Comparison of ENCODE assay signal across 22 cellular contexts in genomic region chr10:11951695-11952094, GRCh38.
"Had no signal": no experiment of that assay in that cellular context is flagged by ENCODE, and none has a peak within 500 bp of the region (broad histone marks: within the 10 kb centered on the region; RNA-seq: fewer than 3 reads in every experiment).

No MANE protein-coding gene starts in this region.

- ATAC-seq: left cardiac atrium; left lobe of liver; lower lobe of right lung; naive thymus-derived CD8-positive, alpha-beta T cell; right cardiac atrium; stimulated activated effector memory CD8-positive, alpha-beta T cell treated with anti-CD3 and anti-CD28 coated beads, Interleukin-12 subunit alpha, Interleukin-12 subunit beta, amount 100 ng/mL, for 72 hours; stimulated activated naive CD8-positive, alpha-beta T cell treated with anti-CD3 and anti-CD28 coated beads, Interleukin-15, amount 100 ng/mL, for 72 hours had no signal

- H3K79me2 ChIP-seq: parathyroid adenoma had no signal

- H3K4me3 ChIP-seq: lower lobe of right lung, sigmoid colon, spleen, tibial nerve, vagina had no signal

- H3K27me3 ChIP-seq: sigmoid colon, spleen, tibial nerve, vagina had no signal

- H3K27ac ChIP-seq: lower lobe of right lung, parathyroid adenoma, sigmoid colon, spleen, tibial nerve, vagina had no signal

- FAIRE-seq: keratinocyte, small intestine had no signal

- H2AFZ ChIP-seq: parathyroid adenoma had no signal

- DNase-seq: hippocampal formation; kidney glomerular epithelial cell; left cardiac atrium; lower lobe of right lung; mammary epithelial cell; mesenchymal stem cell; naive thymus-derived CD8-positive, alpha-beta T cell; nucleus accumbens; right cardiac atrium; sigmoid colon; small intestine; spleen; stimulated activated CD4-positive, alpha-beta T cell treated with anti-CD3 and anti-CD28 coated beads, Interleukin-4, amount 100 ng/mL, for 24 hours; stimulated activated naive CD4-positive, alpha-beta T cell; stimulated activated naive CD8-positive, alpha-beta T cell treated with anti-CD3 and anti-CD28 coated beads, Interleukin-15, amount 100 ng/mL, for 72 hours; substantia nigra had no signal

- H3K9ac ChIP-seq: parathyroid adenoma had no signal

- H3K4me1 ChIP-seq: lower lobe of right lung, parathyroid adenoma, sigmoid colon, tibial nerve, vagina had no signal

- H3K9me3 ChIP-seq: lower lobe of right lung, sigmoid colon, spleen, tibial nerve, vagina had no signal
